Comparison of ENCODE assay signal across 1 cellular context in genomic region chr13:44156294-44156658, GRCh38.
TF ChIP-seq lines count a peak whose summit lies in the region.

No MANE protein-coding gene starts in this region.

TF ChIP-seq in H1, 55 proteins besides CTCF, POLR2A, EP300 and RAD21:
- TF ChIP-seq SIRT6 (IDR thresholded peaks at IDR 0.05; ENCODE audit: low read length) (no peak), BRCA1 (IDR thresholded peaks at IDR 0.05; ENCODE audit: low read depth, low read length) (no peak)
